ENCODE assay signal across 18 cellular contexts in the genomic region with DNA sequence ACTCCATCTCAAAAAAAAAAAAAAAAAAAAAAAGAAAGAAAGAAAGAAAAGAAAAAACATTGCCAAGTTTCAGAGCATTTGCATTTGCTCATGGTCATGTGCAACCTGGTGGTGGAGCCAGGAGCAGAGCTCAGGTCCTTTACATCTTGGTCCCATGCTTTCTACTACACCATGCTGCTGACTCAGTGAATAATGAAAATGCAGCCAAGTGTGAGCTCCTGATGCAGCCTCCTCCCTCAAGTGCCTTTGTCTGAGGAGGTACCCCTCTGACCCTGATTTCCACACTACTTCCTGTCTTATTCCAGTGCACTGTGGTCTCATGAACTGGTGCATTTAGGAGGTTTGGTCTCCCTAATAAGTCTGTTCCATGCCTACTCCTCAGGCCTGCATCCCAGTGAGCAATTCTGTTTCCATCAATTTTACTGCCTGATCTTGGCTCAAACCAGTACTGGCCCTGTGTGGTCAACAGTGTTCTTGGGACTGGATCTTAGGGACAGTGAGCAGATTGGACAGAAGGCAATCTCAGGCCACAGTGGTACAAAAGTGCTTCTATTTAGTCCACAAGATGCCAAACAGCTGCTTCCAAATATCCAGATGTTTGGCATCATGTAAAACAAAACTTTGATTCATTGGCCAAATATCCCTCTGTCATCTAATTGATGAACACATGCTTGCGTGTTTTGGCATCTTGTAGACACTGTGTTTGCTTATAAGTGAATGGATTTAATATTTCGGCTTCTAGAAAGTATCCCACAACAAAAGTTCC. TPM values are rescaled to one million over a fixed set of nuclear protein-coding genes. Genes with fewer than 3 reads are reported as not detected.
DNase-seq lines count a peak whose midpoint lies in the region; ATAC-seq and TF ChIP-seq lines count a peak whose summit lies in the region.
"Had no signal": no experiment of that assay in that cellular context is flagged by ENCODE, and none has a peak within 500 bp of the region (broad histone marks: within the 10 kb centered on the region; RNA-seq: fewer than 3 reads in every experiment).

No MANE protein-coding gene starts in this region.

- intact Hi-C loops in Right ventricle myocardium superior (cut with DNase I): no loop called here
- intact Hi-C loops in CD4-positive, alpha-beta memory T cell (cut with micrococcal nuclease): no loop called here

- no peaks in the 10 kb centered on the region for H3K4me1 Mint-ChIP-seq in CD4-positive, alpha-beta memory T cell

- peaks cover 0 to 7% (median 2%) of the 10 kb centered on the region in 8 donors for H3K9me3 Mint-ChIP-seq in CD4-positive, alpha-beta memory T cell
- H3K9me3 Mint-ChIP-seq: activated naive CD4-positive, alpha-beta T cell treated with anti-CD3 and anti-CD28 coated beads, Interleukin-2, amount 50 U/mL, for 72 hours had no signal

- H3K4me1 ChIP-seq in right atrium auricular region: peaks cover 0 to 17% of the 10 kb centered on the region in 2 donors
- H3K4me1 ChIP-seq in CD4-positive, alpha-beta memory T cell (ENCODE audit: insufficient read depth, low read length): no peaks in the 10 kb centered on the region

- DNase-seq in Right ventricle myocardium superior: no peak
- DNase-seq in right atrium auricular region (ENCODE audit: low spot score): no peak
- DNase-seq in glomerular visceral epithelial cell (ENCODE audit: extremely low spot score): peak; percentile 21
- DNase-seq in midbrain (lab: John Stamatoyannopoulos, UW): peak; percentile 35
- no peak for DNase-seq in CD4-positive, alpha-beta memory T cell
- no peak for DNase-seq in GM03348 (ENCODE audit: low spot score)
- DNase-seq: activated CD4-positive, alpha-beta T cell treated with anti-CD3 and anti-CD28 coated beads for 48 hours; CD4-positive, alpha-beta T cell; EL; naive thymus-derived CD8-positive, alpha-beta T cell; NCI-H1694; sigmoid colon; stimulated activated CD4-positive, alpha-beta T cell treated with anti-CD3 and anti-CD28 coated beads, Interleukin-2, amount 100 ng/mL, for 48 hours had no signal

- H3K4me3 Mint-ChIP-seq in CD4-positive, alpha-beta memory T cell: no peak overlapping the region
- H3K4me3 Mint-ChIP-seq: CD4-positive, alpha-beta T cell; naive thymus-derived CD8-positive, alpha-beta T cell had no signal

- H3K36me3 Mint-ChIP-seq in CD4-positive, alpha-beta memory T cell: no peaks in the 10 kb centered on the region
- H3K36me3 Mint-ChIP-seq: activated naive CD4-positive, alpha-beta T cell treated with anti-CD3 and anti-CD28 coated beads, Interleukin-2, amount 50 U/mL, for 72 hours had no signal

- peaks cover 0 to 6% of the 10 kb centered on the region in 2 donors for H3K9me3 ChIP-seq in right atrium auricular region
- H3K9me3 ChIP-seq in CD4-positive, alpha-beta memory T cell (ENCODE audit: control insufficient read depth in 1 of 2, low read length in 2 of 2): no peaks in the 10 kb centered on the region
- H3K9me3 ChIP-seq: sigmoid colon had no signal

- POLR2A ChIA-PET in CD4-positive, alpha-beta memory T cell (lab: Charles Lee; ENCODE audit: partially characterized antibody): no interaction called here

- CTCF ChIA-PET in CD4-positive, alpha-beta memory T cell (lab: Charles Lee; ENCODE audit: partially characterized antibody): interaction anchor here (0.6 kb wide), 1 partner anchor 246 kb away, joined by 4 read pairs; no protein-coding TSS in a partner anchor

- no peaks in the 10 kb centered on the region for H3K27me3 ChIP-seq in right atrium auricular region
- H3K27me3 ChIP-seq in CD4-positive, alpha-beta memory T cell (ENCODE audit: insufficient read depth, low read length): peaks cover 4% of the 10 kb centered on the region
- H3K27me3 ChIP-seq: cardiac muscle cell, sigmoid colon had no signal

- ATAC-seq in Right ventricle myocardium superior (ENCODE audit: poor library complexity) (peak; percentile 85), HG03469 (IDR thresholded peaks at IDR 0.05; ENCODE audit: unreplicated experiment) (no peak), GM18861 (IDR thresholded peaks at IDR 0.05; ENCODE audit: unreplicated experiment) (no peak)
- ATAC-seq: activated naive CD4-positive, alpha-beta T cell treated with anti-CD3 and anti-CD28 coated beads, Interleukin-2, amount 50 U/mL, for 72 hours; naive thymus-derived CD8-positive, alpha-beta T cell had no signal

- H3K4me3 ChIP-seq in right atrium auricular region: no peak overlapping the region
- H3K4me3 ChIP-seq in CD4-positive, alpha-beta memory T cell (ENCODE audit: low read length in 2 of 2): no peak overlapping the region
- H3K4me3 ChIP-seq: cardiac muscle cell, sigmoid colon, SK-N-MC had no signal

- no peak overlapping the region for H3K27ac Mint-ChIP-seq in CD4-positive, alpha-beta memory T cell
- H3K27ac Mint-ChIP-seq: activated naive CD4-positive, alpha-beta T cell treated with anti-CD3 and anti-CD28 coated beads, Interleukin-2, amount 50 U/mL, for 72 hours; CD4-positive, alpha-beta T cell; naive thymus-derived CD8-positive, alpha-beta T cell had no signal

- H3K36me3 ChIP-seq in right atrium auricular region: no peaks in the 10 kb centered on the region
- H3K36me3 ChIP-seq in CD4-positive, alpha-beta memory T cell (ENCODE audit: insufficient read depth, low read length): no peaks in the 10 kb centered on the region
- H3K36me3 ChIP-seq: cardiac muscle cell, sigmoid colon had no signal

- TF ChIP-seq CTCF in right atrium auricular region (IDR thresholded peaks at IDR 0.05): no peak

- no peak overlapping the region for H3K27ac ChIP-seq in right atrium auricular region
- no peak overlapping the region for H3K27ac ChIP-seq in CD4-positive, alpha-beta memory T cell (ENCODE audit: low read depth, low read length)
- H3K27ac ChIP-seq: cardiac muscle cell, sigmoid colon, SK-N-MC had no signal

- H3K27me3 Mint-ChIP-seq in CD4-positive, alpha-beta memory T cell: peaks cover 4 to 9% of the 10 kb centered on the region in 2 donors

RNA-seq across cellular contexts. Expression of a gene that starts 28.8 kb away (rescaled TPM):
- total RNA-seq in Right ventricle myocardium superior: 11.0 TPM
- total RNA-seq in right atrium auricular region: 10 to 100 TPM in 1 of 2 donors, 1 to 10 TPM in 1; 6.9 to 10.9 TPM
- total RNA-seq in CD4-positive, alpha-beta memory T cell: 10 to 100 TPM; 18.0 to 19.1 TPM
- 1 to 10 TPM; 1.2 to 6.2 TPM for polyA plus RNA-seq in CD4-positive, alpha-beta memory T cell

Comparison
In these comparisons a context has a peak if more than half of its experiments do, and no peak if none do; other contexts are left out.
1. DNase-seq: peak in glomerular visceral epithelial cell (single experiment) and midbrain (single experiment); none in Right ventricle myocardium superior (single experiment), right atrium auricular region (single experiment), CD4-positive, alpha-beta memory T cell (0 of 5) and GM03348 (single experiment).